Comparison of ENCODE assay signal across 1 cellular context in the genomic region with DNA sequence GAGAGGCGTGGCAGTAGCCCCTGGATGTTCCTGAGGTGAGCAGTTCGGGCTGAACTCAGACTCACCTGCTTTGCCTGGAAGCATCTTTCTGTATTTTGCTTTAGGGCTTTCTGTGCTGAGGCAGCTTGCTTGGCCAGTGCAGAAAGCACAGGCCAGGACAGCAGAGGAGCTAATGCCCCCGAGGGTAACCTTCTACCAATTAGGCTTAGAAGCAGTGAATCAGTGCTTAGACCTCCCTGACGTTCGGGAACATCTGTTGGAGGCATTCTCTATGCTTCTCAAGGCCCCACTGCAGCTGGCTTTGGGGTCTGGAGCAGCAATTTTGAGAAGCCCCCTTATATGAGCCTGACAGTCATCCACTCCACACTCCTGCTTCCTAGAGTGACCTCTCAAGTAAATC.
TF ChIP-seq lines count a peak whose summit lies in the region.

No MANE protein-coding gene starts in this region.

TF ChIP-seq in GM12878, 131 proteins besides CTCF, POLR2A, EP300 and RAD21:
- no peak for TF ChIP-seq HDAC6 (IDR thresholded peaks at IDR 0.05; ENCODE audit: unreplicated experiment)
- TF ChIP-seq NR2C2 (IDR thresholded peaks at IDR 0.05; ENCODE audit: borderline replicate concordance, control insufficient read depth, insufficient read length, low read depth) = no peak
- TF ChIP-seq POLR2AphosphoS5 (IDR thresholded peaks at IDR 0.05; ENCODE audit: low read length) = no peak
- no peak for TF ChIP-seq SIN3A (IDR thresholded peaks at IDR 0.05; ENCODE audit: low read depth, low read length)
- TF ChIP-seq CREM (IDR thresholded peaks at IDR 0.05; ENCODE audit: low read depth) = no peak
- TF ChIP-seq, protein P1, sequence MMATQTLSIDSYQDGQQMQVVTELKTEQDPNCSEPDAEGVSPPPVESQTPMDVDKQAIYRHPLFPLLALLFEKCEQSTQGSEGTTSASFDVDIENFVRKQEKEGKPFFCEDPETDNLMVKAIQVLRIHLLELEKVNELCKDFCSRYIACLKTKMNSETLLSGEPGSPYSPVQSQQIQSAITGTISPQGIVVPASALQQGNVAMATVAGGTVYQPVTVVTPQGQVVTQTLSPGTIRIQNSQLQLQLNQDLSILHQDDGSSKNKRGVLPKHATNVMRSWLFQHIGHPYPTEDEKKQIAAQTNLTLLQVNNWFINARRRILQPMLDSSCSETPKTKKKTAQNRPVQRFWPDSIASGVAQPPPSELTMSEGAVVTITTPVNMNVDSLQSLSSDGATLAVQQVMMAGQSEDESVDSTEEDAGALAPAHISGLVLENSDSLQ (IDR thresholded peaks at IDR 0.05) = no peak
- TF ChIP-seq, protein P2, sequence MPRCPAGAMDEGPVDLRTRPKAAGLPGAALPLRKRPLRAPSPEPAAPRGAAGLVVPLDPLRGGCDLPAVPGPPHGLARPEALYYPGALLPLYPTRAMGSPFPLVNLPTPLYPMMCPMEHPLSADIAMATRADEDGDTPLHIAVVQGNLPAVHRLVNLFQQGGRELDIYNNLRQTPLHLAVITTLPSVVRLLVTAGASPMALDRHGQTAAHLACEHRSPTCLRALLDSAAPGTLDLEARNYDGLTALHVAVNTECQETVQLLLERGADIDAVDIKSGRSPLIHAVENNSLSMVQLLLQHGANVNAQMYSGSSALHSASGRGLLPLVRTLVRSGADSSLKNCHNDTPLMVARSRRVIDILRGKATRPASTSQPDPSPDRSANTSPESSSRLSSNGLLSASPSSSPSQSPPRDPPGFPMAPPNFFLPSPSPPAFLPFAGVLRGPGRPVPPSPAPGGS (IDR thresholded peaks at IDR 0.05; ENCODE audit: borderline replicate concordance, insufficient read depth, low read depth, low read length, poor library complexity, severe bottlenecking) = no peak
- TF ChIP-seq, protein P3, sequence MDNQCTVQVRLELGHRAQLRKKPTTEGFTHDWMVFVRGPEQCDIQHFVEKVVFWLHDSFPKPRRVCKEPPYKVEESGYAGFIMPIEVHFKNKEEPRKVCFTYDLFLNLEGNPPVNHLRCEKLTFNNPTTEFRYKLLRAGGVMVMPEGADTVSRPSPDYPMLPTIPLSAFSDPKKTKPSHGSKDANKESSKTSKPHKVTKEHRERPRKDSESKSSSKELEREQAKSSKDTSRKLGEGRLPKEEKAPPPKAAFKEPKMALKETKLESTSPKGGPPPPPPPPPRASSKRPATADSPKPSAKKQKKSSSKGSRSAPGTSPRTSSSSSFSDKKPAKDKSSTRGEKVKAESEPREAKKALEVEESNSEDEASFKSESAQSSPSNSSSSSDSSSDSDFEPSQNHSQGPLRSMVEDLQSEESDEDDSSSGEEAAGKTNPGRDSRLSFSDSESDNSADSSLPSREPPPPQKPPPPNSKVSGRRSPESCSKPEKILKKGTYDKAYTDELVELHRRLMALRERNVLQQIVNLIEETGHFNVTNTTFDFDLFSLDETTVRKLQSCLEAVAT (IDR thresholded peaks at IDR 0.05) = no peak
- TF ChIP-seq KDM1A (IDR thresholded peaks at IDR 0.05; ENCODE audit: borderline replicate concordance) = no peak
- TF ChIP-seq HDGF (IDR thresholded peaks at IDR 0.05) = no peak
- TF ChIP-seq CBX3 (IDR thresholded peaks at IDR 0.05; ENCODE audit: borderline replicate concordance, low read depth) = no peak
- no peak for TF ChIP-seq YY1 (IDR thresholded peaks at IDR 0.05; ENCODE audit: low read depth, low read length)
- TF ChIP-seq, protein P4, sequence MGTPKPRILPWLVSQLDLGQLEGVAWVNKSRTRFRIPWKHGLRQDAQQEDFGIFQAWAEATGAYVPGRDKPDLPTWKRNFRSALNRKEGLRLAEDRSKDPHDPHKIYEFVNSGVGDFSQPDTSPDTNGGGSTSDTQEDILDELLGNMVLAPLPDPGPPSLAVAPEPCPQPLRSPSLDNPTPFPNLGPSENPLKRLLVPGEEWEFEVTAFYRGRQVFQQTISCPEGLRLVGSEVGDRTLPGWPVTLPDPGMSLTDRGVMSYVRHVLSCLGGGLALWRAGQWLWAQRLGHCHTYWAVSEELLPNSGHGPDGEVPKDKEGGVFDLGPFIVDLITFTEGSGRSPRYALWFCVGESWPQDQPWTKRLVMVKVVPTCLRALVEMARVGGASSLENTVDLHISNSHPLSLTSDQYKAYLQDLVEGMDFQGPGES (IDR thresholded peaks at IDR 0.05) = no peak
